In the genomic region with DNA sequence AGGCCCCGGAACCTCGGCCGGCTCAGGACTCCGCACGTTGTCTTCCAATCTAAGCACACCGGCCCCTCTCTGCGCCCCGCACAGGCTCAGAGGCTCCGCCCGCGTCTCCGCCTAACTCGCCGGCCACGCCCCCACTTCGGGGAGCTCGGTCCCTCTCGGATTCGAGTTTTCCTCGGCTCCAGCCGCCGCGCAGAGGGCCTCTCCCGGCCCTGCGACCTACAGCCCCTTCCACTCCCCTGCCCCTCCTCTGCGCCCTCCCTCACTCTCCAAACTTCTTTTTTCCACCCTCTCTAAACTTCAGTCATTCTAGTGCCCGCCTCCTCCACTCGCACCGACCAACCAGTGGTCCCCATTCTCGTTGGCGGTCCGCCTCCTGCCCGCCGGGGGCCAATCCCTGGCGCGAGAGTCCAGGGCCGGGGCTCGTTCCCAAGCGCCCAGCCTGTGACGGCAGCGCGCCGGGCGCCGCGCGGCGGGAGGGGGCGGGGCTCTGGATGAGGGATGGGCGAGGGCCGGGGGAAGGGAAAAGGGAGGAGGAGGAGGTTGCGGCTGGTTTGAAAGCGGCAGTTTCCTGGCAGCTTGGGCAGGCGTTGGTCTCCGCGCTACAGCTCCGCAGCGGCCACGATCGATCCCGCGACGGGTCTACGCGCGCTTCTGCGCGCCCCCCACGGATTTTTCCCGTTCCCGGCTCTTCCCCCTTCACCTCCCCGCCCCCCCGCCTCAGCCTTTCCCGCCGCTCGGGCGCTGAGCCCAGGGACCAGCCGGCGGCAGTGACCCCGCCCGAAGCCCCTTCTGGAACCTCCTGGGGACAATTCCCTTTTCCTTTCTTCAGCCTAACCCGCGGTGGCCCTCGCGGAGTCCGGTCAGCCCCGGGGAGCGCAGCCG, we compare ENCODE assay signal across 8 cellular contexts.
DNase-seq lines count a peak whose midpoint lies in the region; ATAC-seq and TF ChIP-seq lines count a peak whose summit lies in the region.

A gene (plus strand): TSS at position 563 of the 882 bp plus-strand sequence. CDS start 519 bp downstream, outside the sequence.

- no peaks in the 10 kb centered on the region for H3K9me3 Mint-ChIP-seq in central memory CD8-positive, alpha-beta T cell

- CTCF ChIA-PET in AG04449 (lab: Yijun Ruan, JAX) = interaction anchor here (1.5 kb wide), 1 partner anchor 250 kb away, joined by 6 read pairs; no protein-coding TSS in a partner anchor

- POLR2A ChIA-PET in AG04449 (lab: Yijun Ruan, JAX) = interaction anchor here (1.0 kb wide), 1 partner anchor 14 kb away, joined by 3 read pairs; no protein-coding TSS in a partner anchor

- peak within 1 kb of the TSS; percentile 84 for H3K4me3 Mint-ChIP-seq in central memory CD8-positive, alpha-beta T cell

- no peak for TF ChIP-seq CTCF in AG04449 (IDR thresholded peaks at IDR 0.05; ENCODE audit: insufficient read depth, low read length, missing control alignments)

- H3K4me1 Mint-ChIP-seq in central memory CD8-positive, alpha-beta T cell = peaks cover 23% of the 10 kb centered on the region

- H3K4me3 ChIP-seq in AG04449 (ENCODE audit: low read depth, low read length) = peak within 1 kb of the TSS; percentile 78

- H3K27me3 Mint-ChIP-seq in central memory CD8-positive, alpha-beta T cell = peaks cover 16% of the 10 kb centered on the region

- H3K27ac Mint-ChIP-seq in central memory CD8-positive, alpha-beta T cell (ENCODE audit: low read depth) = no peak within 1 kb of the TSS

- ATAC-seq in GM18907 (IDR thresholded peaks at IDR 0.05; ENCODE audit: unreplicated experiment) (peak; percentile 99), HG03175 (IDR thresholded peaks at IDR 0.05; ENCODE audit: unreplicated experiment) (peak; percentile 99)
- peak; percentile 88 for ATAC-seq in central memory CD8-positive, alpha-beta T cell (replicated peaks; ENCODE audit: extremely low read depth, poor library complexity, severe bottlenecking)

- peaks cover 2% of the 10 kb centered on the region for H3K36me3 Mint-ChIP-seq in central memory CD8-positive, alpha-beta T cell (ENCODE audit: insufficient read depth)

- DNase-seq in AG04449 (ENCODE audit: low read depth, low spot score) = peak; percentile 83
- DNase-seq in NCI-H226 = peak; percentile 97
- DNase-seq in activated CD4-positive, CD25-positive, alpha-beta regulatory T cell treated with anti-CD3 and anti-CD28 coated beads, Interleukin-2, amount 50 U/mL, for 16 hours (ENCODE audit: low read depth, low spot score) = peak; percentile 80
- DNase-seq in central memory CD8-positive, alpha-beta T cell (ENCODE audit: low spot score in 2 of 2) = peak; percentile 78 to 79
- DNase-seq in iris pigment epithelial cell (ENCODE audit: low read depth) = peak; percentile 99
- peak; percentile 93 to 94 for DNase-seq in stimulated activated CD4-positive, alpha-beta T cell treated with anti-CD3 and anti-CD28 coated beads, Interleukin-12 subunit alpha, Interleukin-12 subunit beta, amount 100 ng/mL, for 24 hours (ENCODE audit: low read depth in 2 of 2)

Comparison
In these comparisons a context has a peak if more than half of its experiments do, and no peak if none do; other contexts are left out.
1. Peak in every context shown above with its lines: DNase-seq, ATAC-seq and H3K4me3 ChIP-seq.